ENCODE assay signal across 1 cellular context in the genomic region with DNA sequence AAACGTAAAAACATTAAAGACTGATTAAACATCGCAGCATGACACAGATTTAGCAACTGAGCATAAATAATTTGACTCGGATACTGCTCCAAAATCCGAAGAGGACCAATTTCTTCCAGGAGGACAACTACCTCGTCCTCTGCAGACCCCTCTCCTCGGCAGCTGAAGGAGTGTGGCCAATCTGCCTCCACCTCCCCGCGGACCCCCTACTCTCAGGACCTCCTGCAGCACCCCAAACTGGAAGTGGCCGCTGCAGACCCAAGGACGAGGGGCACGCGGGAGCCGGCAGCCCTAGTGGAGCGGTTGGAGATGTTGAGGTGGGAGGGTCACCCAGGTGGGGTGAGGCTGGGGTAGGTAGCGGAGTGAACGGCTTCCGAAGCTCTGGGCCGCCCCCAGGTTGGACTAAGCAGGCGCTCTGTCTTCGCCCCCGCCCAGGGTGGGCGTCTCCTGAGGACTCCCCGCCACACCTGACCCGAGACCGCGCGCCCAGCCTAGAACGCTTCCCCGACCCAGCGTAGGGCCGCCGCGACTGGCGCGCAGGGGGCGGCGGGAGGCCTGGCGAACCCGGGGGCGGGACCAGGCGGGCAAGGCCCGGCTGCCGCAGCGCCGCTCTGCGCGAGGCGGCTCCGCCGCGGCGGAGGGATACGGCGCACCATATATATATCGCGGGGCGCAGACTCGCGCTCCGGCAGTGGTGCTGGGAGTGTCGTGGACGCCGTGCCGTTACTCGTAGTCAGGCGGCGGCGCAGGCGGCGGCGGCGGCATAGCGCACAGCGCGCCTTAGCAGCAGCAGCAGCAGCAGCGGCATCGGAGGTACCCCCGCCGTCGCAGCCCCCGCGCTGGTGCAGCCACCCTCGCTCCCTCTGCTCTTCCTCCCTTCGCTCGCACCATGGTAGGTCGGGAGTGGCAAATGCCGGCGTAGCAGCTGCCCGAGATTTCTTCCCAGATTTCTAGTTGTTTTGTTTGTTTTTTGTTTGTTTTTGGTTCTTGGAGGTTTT.
TF ChIP-seq lines count a peak whose summit lies in the region.

A gene (plus strand): TSS at position 688 of the 998 bp plus-strand sequence. CDS start 202 bp downstream, at position 890.

TF ChIP-seq in HEK293, 187 proteins besides CTCF, POLR2A, EP300 and RAD21 (continued from another document and continues in another):
- TF ChIP-seq, protein P1, sequence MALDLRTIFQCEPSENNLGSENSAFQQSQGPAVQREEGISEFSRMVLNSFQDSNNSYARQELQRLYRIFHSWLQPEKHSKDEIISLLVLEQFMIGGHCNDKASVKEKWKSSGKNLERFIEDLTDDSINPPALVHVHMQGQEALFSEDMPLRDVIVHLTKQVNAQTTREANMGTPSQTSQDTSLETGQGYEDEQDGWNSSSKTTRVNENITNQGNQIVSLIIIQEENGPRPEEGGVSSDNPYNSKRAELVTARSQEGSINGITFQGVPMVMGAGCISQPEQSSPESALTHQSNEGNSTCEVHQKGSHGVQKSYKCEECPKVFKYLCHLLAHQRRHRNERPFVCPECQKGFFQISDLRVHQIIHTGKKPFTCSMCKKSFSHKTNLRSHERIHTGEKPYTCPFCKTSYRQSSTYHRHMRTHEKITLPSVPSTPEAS (tag by site-specific recombination; IDR thresholded peaks at IDR 0.05), result 0 out of 2 replicates have a peak, but pooled peaks have one; percentile 26
- TF ChIP-seq BCL11A (tag by site-specific recombination; IDR thresholded peaks at IDR 0.05; ENCODE audit: low read depth) (no peak), ZNF311 (tag by site-specific recombination; IDR thresholded peaks at IDR 0.05; ENCODE audit: borderline replicate concordance) (no peak), ZNF571 (tag by site-specific recombination; IDR thresholded peaks at IDR 0.05) (no peak), ZNF792 (tag by site-specific recombination; IDR thresholded peaks at IDR 0.05) (peak; percentile 18; the same call in 1 of the 2 replicates), ZNF701 (tag by site-specific recombination; IDR thresholded peaks at IDR 0.05) (0 out of 2 replicates have a peak, but pooled peaks have one; percentile 11), ZNF366 (tag by site-specific recombination; conservative IDR thresholded peaks at IDR 0.05) (no peak), ZNF529 (tag by site-specific recombination; IDR thresholded peaks at IDR 0.05; ENCODE audit: insufficient replicate concordance) (no peak), ZNF175 (tag by site-specific recombination; IDR thresholded peaks at IDR 0.05) (no peak), SCRT2 (tag by site-specific recombination; IDR thresholded peaks at IDR 0.05) (0 out of 2 replicates have a peak, but pooled peaks have one; percentile 23), YY2 (tag by site-specific recombination; IDR thresholded peaks at IDR 0.05) (peak; percentile 89), ZNF76 (tag by site-specific recombination; IDR thresholded peaks at IDR 0.05; ENCODE audit: borderline replicate concordance, low read depth) (peak; percentile 87), ZNF473 (tag by site-specific recombination; IDR thresholded peaks at IDR 0.05) (no peak), GLIS1 (tag by site-specific recombination; IDR thresholded peaks at IDR 0.05) (peak; percentile 78), KLF1 (tag by site-specific recombination; IDR thresholded peaks at IDR 0.05) (peak; percentile 82), ZNF785 (tag by site-specific recombination; IDR thresholded peaks at IDR 0.05) (peak; percentile 45; the same call in 1 of the 2 replicates), ZNF404 (tag by site-specific recombination; IDR thresholded peaks at IDR 0.05) (no peak), ZNF510 (tag by site-specific recombination; IDR thresholded peaks at IDR 0.05; ENCODE audit: insufficient replicate concordance) (peak; percentile 14), ZNF394 (tag by site-specific recombination; IDR thresholded peaks at IDR 0.05; ENCODE audit: borderline replicate concordance) (peak; percentile 73; the same call in 1 of the 2 replicates), YY1 (tag by site-specific recombination; IDR thresholded peaks at IDR 0.05) (peak; percentile 84), ZNF223 (tag by site-specific recombination; IDR thresholded peaks at IDR 0.05) (no peak), ZNF121 (tag by site-specific recombination; IDR thresholded peaks at IDR 0.05) (0 out of 2 replicates have a peak, but pooled peaks have one; percentile 19), ZNF174 (tag by site-specific recombination; IDR thresholded peaks at IDR 0.05) (peak; percentile 56; the same call in 1 of the 2 replicates), GLIS2 (tag by site-specific recombination; IDR thresholded peaks at IDR 0.05) (peak; percentile 97), ZNF214 (tag by site-specific recombination; IDR thresholded peaks at IDR 0.05; ENCODE audit: borderline replicate concordance) (no peak), ZNF292 (tag by site-specific recombination; IDR thresholded peaks at IDR 0.05; ENCODE audit: borderline replicate concordance, low read depth) (no peak), ZNF433 (tag by site-specific recombination; IDR thresholded peaks at IDR 0.05; ENCODE audit: low read depth) (no peak), BCL11B (tag by site-specific recombination; IDR thresholded peaks at IDR 0.05; ENCODE audit: low read depth) (no peak; the same call in 1 of the 2 replicates), ZNF350 (tag by site-specific recombination; IDR thresholded peaks at IDR 0.05) (no peak), ZNF561 (tag by site-specific recombination; IDR thresholded peaks at IDR 0.05; ENCODE audit: borderline replicate concordance) (peak; percentile 97), ZNF239 (tag by site-specific recombination; IDR thresholded peaks at IDR 0.05) (0 out of 2 replicates have a peak, but pooled peaks have one; percentile 19), ZNF132 (tag by site-specific recombination; IDR thresholded peaks at IDR 0.05; ENCODE audit: borderline replicate concordance) (no peak), ZNF658 (tag by site-specific recombination; IDR thresholded peaks at IDR 0.05) (no peak)
- TF ChIP-seq, protein P2, sequence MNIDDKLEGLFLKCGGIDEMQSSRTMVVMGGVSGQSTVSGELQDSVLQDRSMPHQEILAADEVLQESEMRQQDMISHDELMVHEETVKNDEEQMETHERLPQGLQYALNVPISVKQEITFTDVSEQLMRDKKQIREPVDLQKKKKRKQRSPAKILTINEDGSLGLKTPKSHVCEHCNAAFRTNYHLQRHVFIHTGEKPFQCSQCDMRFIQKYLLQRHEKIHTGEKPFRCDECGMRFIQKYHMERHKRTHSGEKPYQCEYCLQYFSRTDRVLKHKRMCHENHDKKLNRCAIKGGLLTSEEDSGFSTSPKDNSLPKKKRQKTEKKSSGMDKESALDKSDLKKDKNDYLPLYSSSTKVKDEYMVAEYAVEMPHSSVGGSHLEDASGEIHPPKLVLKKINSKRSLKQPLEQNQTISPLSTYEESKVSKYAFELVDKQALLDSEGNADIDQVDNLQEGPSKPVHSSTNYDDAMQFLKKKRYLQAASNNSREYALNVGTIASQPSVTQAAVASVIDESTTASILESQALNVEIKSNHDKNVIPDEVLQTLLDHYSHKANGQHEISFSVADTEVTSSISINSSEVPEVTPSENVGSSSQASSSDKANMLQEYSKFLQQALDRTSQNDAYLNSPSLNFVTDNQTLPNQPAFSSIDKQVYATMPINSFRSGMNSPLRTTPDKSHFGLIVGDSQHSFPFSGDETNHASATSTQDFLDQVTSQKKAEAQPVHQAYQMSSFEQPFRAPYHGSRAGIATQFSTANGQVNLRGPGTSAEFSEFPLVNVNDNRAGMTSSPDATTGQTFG (tag by site-specific recombination; IDR thresholded peaks at IDR 0.05; ENCODE audit: borderline replicate concordance), result no peak
- TF ChIP-seq, protein P3, sequence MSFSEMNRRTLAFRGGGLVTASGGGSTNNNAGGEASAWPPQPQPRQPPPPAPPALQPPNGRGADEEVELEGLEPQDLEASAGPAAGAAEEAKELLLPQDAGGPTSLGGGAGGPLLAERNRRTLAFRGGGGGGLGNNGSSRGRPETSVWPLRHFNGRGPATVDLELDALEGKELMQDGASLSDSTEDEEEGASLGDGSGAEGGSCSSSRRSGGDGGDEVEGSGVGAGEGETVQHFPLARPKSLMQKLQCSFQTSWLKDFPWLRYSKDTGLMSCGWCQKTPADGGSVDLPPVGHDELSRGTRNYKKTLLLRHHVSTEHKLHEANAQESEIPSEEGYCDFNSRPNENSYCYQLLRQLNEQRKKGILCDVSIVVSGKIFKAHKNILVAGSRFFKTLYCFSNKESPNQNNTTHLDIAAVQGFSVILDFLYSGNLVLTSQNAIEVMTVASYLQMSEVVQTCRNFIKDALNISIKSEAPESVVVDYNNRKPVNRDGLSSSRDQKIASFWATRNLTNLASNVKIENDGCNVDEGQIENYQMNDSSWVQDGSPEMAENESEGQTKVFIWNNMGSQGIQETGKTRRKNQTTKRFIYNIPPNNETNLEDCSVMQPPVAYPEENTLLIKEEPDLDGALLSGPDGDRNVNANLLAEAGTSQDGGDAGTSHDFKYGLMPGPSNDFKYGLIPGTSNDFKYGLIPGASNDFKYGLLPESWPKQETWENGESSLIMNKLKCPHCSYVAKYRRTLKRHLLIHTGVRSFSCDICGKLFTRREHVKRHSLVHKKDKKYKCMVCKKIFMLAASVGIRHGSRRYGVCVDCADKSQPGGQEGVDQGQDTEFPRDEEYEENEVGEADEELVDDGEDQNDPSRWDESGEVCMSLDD (tag by site-specific recombination; IDR thresholded peaks at IDR 0.05), result peak; percentile 66
- TF ChIP-seq, protein P4, sequence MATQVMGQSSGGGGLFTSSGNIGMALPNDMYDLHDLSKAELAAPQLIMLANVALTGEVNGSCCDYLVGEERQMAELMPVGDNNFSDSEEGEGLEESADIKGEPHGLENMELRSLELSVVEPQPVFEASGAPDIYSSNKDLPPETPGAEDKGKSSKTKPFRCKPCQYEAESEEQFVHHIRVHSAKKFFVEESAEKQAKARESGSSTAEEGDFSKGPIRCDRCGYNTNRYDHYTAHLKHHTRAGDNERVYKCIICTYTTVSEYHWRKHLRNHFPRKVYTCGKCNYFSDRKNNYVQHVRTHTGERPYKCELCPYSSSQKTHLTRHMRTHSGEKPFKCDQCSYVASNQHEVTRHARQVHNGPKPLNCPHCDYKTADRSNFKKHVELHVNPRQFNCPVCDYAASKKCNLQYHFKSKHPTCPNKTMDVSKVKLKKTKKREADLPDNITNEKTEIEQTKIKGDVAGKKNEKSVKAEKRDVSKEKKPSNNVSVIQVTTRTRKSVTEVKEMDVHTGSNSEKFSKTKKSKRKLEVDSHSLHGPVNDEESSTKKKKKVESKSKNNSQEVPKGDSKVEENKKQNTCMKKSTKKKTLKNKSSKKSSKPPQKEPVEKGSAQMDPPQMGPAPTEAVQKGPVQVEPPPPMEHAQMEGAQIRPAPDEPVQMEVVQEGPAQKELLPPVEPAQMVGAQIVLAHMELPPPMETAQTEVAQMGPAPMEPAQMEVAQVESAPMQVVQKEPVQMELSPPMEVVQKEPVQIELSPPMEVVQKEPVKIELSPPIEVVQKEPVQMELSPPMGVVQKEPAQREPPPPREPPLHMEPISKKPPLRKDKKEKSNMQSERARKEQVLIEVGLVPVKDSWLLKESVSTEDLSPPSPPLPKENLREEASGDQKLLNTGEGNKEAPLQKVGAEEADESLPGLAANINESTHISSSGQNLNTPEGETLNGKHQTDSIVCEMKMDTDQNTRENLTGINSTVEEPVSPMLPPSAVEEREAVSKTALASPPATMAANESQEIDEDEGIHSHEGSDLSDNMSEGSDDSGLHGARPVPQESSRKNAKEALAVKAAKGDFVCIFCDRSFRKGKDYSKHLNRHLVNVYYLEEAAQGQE (tag by site-specific recombination; IDR thresholded peaks at IDR 0.05), result 0 out of 2 replicates have a peak, but pooled peaks have one; percentile 48
- TF ChIP-seq, protein P5, sequence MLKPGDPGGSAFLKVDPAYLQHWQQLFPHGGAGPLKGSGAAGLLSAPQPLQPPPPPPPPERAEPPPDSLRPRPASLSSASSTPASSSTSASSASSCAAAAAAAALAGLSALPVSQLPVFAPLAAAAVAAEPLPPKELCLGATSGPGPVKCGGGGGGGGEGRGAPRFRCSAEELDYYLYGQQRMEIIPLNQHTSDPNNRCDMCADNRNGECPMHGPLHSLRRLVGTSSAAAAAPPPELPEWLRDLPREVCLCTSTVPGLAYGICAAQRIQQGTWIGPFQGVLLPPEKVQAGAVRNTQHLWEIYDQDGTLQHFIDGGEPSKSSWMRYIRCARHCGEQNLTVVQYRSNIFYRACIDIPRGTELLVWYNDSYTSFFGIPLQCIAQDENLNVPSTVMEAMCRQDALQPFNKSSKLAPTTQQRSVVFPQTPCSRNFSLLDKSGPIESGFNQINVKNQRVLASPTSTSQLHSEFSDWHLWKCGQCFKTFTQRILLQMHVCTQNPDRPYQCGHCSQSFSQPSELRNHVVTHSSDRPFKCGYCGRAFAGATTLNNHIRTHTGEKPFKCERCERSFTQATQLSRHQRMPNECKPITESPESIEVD (tag by site-specific recombination; IDR thresholded peaks at IDR 0.05), result 0 out of 2 replicates have a peak, but pooled peaks have one; percentile 12
- TF ChIP-seq, protein P6, sequence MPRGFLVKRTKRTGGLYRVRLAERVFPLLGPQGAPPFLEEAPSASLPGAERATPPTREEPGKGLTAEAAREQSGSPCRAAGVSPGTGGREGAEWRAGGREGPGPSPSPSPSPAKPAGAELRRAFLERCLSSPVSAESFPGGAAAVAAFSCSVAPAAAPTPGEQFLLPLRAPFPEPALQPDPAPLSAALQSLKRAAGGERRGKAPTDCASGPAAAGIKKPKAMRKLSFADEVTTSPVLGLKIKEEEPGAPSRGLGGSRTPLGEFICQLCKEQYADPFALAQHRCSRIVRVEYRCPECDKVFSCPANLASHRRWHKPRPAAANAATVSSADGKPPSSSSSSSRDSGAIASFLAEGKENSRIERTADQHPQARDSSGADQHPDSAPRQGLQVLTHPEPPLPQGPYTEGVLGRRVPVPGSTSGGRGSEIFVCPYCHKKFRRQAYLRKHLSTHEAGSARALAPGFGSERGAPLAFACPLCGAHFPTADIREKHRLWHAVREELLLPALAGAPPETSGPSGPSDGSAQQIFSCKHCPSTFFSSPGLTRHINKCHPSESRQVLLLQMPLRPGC (tag by site-specific recombination; IDR thresholded peaks at IDR 0.05), result peak; percentile 89
- TF ChIP-seq, protein P7, sequence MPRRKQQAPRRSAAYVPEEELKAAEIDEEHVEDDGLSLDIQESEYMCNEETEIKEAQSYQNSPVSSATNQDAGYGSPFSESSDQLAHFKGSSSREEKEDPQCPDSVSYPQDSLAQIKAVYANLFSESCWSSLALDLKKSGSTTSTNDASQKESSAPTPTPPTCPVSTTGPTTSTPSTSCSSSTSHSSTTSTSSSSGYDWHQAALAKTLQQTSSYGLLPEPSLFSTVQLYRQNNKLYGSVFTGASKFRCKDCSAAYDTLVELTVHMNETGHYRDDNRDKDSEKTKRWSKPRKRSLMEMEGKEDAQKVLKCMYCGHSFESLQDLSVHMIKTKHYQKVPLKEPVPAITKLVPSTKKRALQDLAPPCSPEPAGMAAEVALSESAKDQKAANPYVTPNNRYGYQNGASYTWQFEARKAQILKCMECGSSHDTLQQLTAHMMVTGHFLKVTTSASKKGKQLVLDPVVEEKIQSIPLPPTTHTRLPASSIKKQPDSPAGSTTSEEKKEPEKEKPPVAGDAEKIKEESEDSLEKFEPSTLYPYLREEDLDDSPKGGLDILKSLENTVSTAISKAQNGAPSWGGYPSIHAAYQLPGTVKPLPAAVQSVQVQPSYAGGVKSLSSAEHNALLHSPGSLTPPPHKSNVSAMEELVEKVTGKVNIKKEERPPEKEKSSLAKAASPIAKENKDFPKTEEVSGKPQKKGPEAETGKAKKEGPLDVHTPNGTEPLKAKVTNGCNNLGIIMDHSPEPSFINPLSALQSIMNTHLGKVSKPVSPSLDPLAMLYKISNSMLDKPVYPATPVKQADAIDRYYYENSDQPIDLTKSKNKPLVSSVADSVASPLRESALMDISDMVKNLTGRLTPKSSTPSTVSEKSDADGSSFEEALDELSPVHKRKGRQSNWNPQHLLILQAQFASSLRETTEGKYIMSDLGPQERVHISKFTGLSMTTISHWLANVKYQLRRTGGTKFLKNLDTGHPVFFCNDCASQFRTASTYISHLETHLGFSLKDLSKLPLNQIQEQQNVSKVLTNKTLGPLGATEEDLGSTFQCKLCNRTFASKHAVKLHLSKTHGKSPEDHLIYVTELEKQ (tag by site-specific recombination; IDR thresholded peaks at IDR 0.05; ENCODE audit: borderline replicate concordance), result peak; percentile 60; the same call in 1 of the 2 replicates
